ENCODE assay signal across 17 cellular contexts in the genomic region with DNA sequence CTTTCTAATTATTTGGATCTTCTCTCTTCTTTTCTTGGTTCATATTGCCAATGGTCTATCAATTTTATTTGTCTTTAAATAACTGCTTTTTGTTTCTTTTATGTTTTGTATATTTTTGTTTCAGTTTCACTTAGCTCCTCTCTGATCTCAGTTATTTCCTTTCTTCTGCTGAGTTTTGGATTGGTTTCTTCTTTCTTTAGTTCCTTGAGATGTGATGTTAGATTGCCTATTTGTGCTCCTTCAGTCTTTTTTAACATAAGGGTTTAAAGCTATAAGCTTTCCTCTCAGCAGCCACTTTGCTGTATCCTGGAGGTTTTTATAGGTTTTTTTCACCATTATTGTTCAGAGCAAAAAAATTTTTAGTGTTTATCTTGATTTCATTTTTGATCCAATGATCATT.
"Had no signal": no experiment of that assay in that cellular context is flagged by ENCODE, and none has a peak within 500 bp of the region (broad histone marks: within the 10 kb centered on the region; RNA-seq: fewer than 3 reads in every experiment).

No MANE protein-coding gene starts in this region.

- ATAC-seq: activated CD4-positive, CD25-positive, alpha-beta regulatory T cell treated with anti-CD3 and anti-CD28 coated beads, Interleukin-2, amount 50 U/mL, for 24 hours; foreskin keratinocyte; left ventricle myocardium superior had no signal

- H3K9me3 ChIP-seq: right atrium auricular region, SJCRH30 had no signal

- DNase-seq: activated T-cell treated with anti-CD3 and anti-CD28 coated beads, Interleukin-2, amount 50 U/mL, for 1 hour; amygdala; effector memory CD4-positive, alpha-beta T cell; foreskin keratinocyte; kidney glomerular epithelial cell; left ventricle myocardium superior; mesenchymal stem cell; SJCRH30; stimulated activated CD4-positive, alpha-beta T cell treated with anti-CD3 and anti-CD28 coated beads, Interleukin-4, amount 100 ng/mL, for 1 hour; stimulated activated naive CD4-positive, alpha-beta T cell treated with Interleukin-2 at 50 U/mL for 16 hours; T-helper 9 cell had no signal

- H3K4me1 Mint-ChIP-seq: brain had no signal

- H3K9me3 Mint-ChIP-seq: brain; dendritic cell treated with granulocyte-macrophage colony-stimulating factor and Interleukin-4, amounts not matched to agents 40 ng/mL and 50 ng/mL, for 4 days; type B pancreatic cell had no signal

- H3K4me3 Mint-ChIP-seq: brain; dendritic cell treated with granulocyte-macrophage colony-stimulating factor and Interleukin-4, amounts not matched to agents 40 ng/mL and 50 ng/mL, for 4 days; type B pancreatic cell had no signal

- H3K36me3 Mint-ChIP-seq: brain, type B pancreatic cell had no signal

- H3K27ac Mint-ChIP-seq: brain; dendritic cell treated with granulocyte-macrophage colony-stimulating factor and Interleukin-4, amounts not matched to agents 40 ng/mL and 50 ng/mL, for 4 days; progenitor cell of endocrine pancreas; type B pancreatic cell had no signal

- H3K27ac ChIP-seq: foreskin keratinocyte, right atrium auricular region, SJCRH30 had no signal

- H3K27me3 Mint-ChIP-seq: brain; dendritic cell treated with granulocyte-macrophage colony-stimulating factor and Interleukin-4, amounts not matched to agents 40 ng/mL and 50 ng/mL, for 4 days; progenitor cell of endocrine pancreas; type B pancreatic cell had no signal

- H3K36me3 ChIP-seq: right atrium auricular region, SJCRH30 had no signal
